Comparison of ENCODE assay signal across 11 cellular contexts in the genomic region with DNA sequence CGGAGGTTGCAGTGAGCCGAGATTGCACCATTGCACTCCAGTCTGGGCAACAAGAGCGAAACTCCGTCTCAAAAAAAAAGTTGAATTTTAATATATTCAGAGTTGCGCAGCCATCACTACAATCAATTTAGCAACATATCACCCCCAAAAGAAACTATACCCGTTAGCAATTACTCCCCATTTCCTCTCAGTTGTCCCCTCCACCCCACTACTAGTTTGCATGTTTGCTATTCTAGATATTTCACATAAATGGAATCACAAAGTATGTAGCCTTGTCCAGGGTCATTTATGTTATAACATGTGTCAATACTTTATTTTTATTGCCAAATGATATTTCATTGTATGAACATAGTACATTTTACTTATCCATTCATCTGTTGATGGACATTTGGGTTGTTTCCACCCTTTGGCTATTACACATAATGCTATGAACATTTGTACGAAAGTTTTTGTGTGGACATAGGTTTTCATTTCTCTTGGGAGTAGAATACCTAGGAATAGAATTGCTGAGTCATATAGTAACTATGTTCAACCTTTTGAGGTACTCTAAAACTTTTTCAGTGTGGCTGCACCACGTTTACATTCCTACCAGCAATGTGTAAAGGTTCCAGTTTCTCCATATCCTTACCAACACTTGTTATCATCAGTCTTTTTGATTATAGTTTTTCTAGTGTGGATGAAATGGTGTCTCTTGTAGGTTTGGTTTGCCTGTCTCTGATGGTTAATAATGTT. TPM values are rescaled to one million over a fixed set of nuclear protein-coding genes. Genes with fewer than 3 reads are reported as not detected.
DNase-seq lines count a peak whose midpoint lies in the region; ATAC-seq and TF ChIP-seq lines count a peak whose summit lies in the region.
"Had no signal": no experiment of that assay in that cellular context is flagged by ENCODE, and none has a peak within 500 bp of the region (broad histone marks: within the 10 kb centered on the region; RNA-seq: fewer than 3 reads in every experiment).

No MANE protein-coding gene starts in this region.

- no peak overlapping the region for H3K4me3 ChIP-seq in tibial nerve

- H3K27ac Mint-ChIP-seq in activated naive CD4-positive, alpha-beta T cell treated with anti-CD3 and anti-CD28 coated beads, Interleukin-2, amount 10 ng/mL, durations not matched to agents 7 days and 5 days: peak overlapping the region; percentile 80
- H3K27ac Mint-ChIP-seq in T-helper 2 cell treated with Interferon-gamma antibody and Interleukin-4, amounts not matched to agents 5 μg/mL and 100 μg/mL, for 36 hours: peak overlapping the region; percentile 88

- WGBS in tibial nerve, 2 donors: 92 to 94% methylated on average over 8 of the region's 8 CpGs

- H3K4me1 ChIP-seq in tibial nerve: peaks cover 0 to 22% (median 8%) of the 10 kb centered on the region in 4 donors
- H3K4me1 ChIP-seq: BE2C had no signal

- H3K4me3 Mint-ChIP-seq in activated naive CD4-positive, alpha-beta T cell treated with anti-CD3 and anti-CD28 coated beads, Interleukin-2, amount 10 ng/mL, durations not matched to agents 7 days and 5 days: peak overlapping the region; percentile 93
- H3K4me3 Mint-ChIP-seq in T-helper 2 cell treated with Interferon-gamma antibody and Interleukin-4, amounts not matched to agents 5 μg/mL and 100 μg/mL, for 36 hours: peak overlapping the region; percentile 91

- TF ChIP-seq EP300 in tibial nerve (IDR thresholded peaks at IDR 0.05): no peak

- H3K36me3 ChIP-seq in tibial nerve: no peaks in the 10 kb centered on the region
- H3K36me3 ChIP-seq: BE2C had no signal

- TF ChIP-seq POLR2A in tibial nerve (IDR thresholded peaks at IDR 0.05): no peak

- no peaks in the 10 kb centered on the region for H3K27me3 ChIP-seq in tibial nerve
- H3K27me3 ChIP-seq: BE2C had no signal

- H3K27ac ChIP-seq in tibial nerve: peak overlapping the region in 3 of 4 donors; percentile 98 to 100 (median 99)

- CTCF ChIA-PET in activated naive CD4-positive, alpha-beta T cell treated with anti-CD3 and anti-CD28 coated beads, Interleukin-2, amount 10 ng/mL, durations not matched to agents 7 days and 5 days (lab: Charles Lee): no interaction called here

- DNase-seq in activated naive CD4-positive, alpha-beta T cell treated with anti-CD3 and anti-CD28 coated beads, Interleukin-2, amount 10 ng/mL, durations not matched to agents 7 days and 5 days: no peak
- no peak for DNase-seq in activated naive CD4-positive, alpha-beta T cell (lab: John Stamatoyannopoulos, UW)
- no peak for DNase-seq in T-helper 2 cell treated with Interferon-gamma antibody and Interleukin-4, amounts not matched to agents 5 μg/mL and 100 μg/mL, for 36 hours (ENCODE audit: low spot score)
- DNase-seq in glomerular visceral epithelial cell (ENCODE audit: extremely low spot score): peak; percentile 26
- no peak for DNase-seq in tibial nerve (ENCODE audit: low spot score in 2 of 2)
- no peak for DNase-seq in Kasumi-1 (lab: John Stamatoyannopoulos, UW)
- DNase-seq in NCI-H524 (lab: John Stamatoyannopoulos, UW): no peak
- DNase-seq: activated effector memory CD4-positive, alpha-beta T cell treated with Interleukin-2 at 50 U/mL for 16 hours; BE2C; stimulated activated CD4-positive, alpha-beta T cell treated with anti-CD3 and anti-CD28 coated beads, Interleukin-15, amount 100 ng/mL, for 24 hours had no signal

- H3K27me3 Mint-ChIP-seq in activated naive CD4-positive, alpha-beta T cell treated with anti-CD3 and anti-CD28 coated beads, Interleukin-2, amount 10 ng/mL, durations not matched to agents 7 days and 5 days: no peaks in the 10 kb centered on the region
- H3K27me3 Mint-ChIP-seq in T-helper 2 cell treated with Interferon-gamma antibody and Interleukin-4, amounts not matched to agents 5 μg/mL and 100 μg/mL, for 36 hours (ENCODE audit: low read depth): no peaks in the 10 kb centered on the region

- no peaks in the 10 kb centered on the region for H3K9me3 ChIP-seq in tibial nerve
- H3K9me3 ChIP-seq: BE2C had no signal

- peaks cover 26% of the 10 kb centered on the region for H3K36me3 Mint-ChIP-seq in activated naive CD4-positive, alpha-beta T cell treated with anti-CD3 and anti-CD28 coated beads, Interleukin-2, amount 10 ng/mL, durations not matched to agents 7 days and 5 days
- peaks cover 21% of the 10 kb centered on the region for H3K36me3 Mint-ChIP-seq in T-helper 2 cell treated with Interferon-gamma antibody and Interleukin-4, amounts not matched to agents 5 μg/mL and 100 μg/mL, for 36 hours (ENCODE audit: low read depth)

- no peak for TF ChIP-seq CTCF in tibial nerve (IDR thresholded peaks at IDR 0.05)

- ATAC-seq in HG03442 (IDR thresholded peaks at IDR 0.05; ENCODE audit: unreplicated experiment): no peak

- peaks cover 34% of the 10 kb centered on the region for H3K4me1 Mint-ChIP-seq in activated naive CD4-positive, alpha-beta T cell treated with anti-CD3 and anti-CD28 coated beads, Interleukin-2, amount 10 ng/mL, durations not matched to agents 7 days and 5 days
- H3K4me1 Mint-ChIP-seq in T-helper 2 cell treated with Interferon-gamma antibody and Interleukin-4, amounts not matched to agents 5 μg/mL and 100 μg/mL, for 36 hours (ENCODE audit: low read depth): peaks cover 26% of the 10 kb centered on the region

- no peaks in the 10 kb centered on the region for H3K9me3 Mint-ChIP-seq in activated naive CD4-positive, alpha-beta T cell treated with anti-CD3 and anti-CD28 coated beads, Interleukin-2, amount 10 ng/mL, durations not matched to agents 7 days and 5 days
- H3K9me3 Mint-ChIP-seq in T-helper 2 cell treated with Interferon-gamma antibody and Interleukin-4, amounts not matched to agents 5 μg/mL and 100 μg/mL, for 36 hours: no peaks in the 10 kb centered on the region

RNA-seq across cellular contexts. Expression of gene ZNF143, which starts 2.2 kb away (rescaled TPM):
- 10 to 100 TPM; 14.0 to 40.9 (median 23.8) TPM for total RNA-seq in tibial nerve
